27 cellular contexts compared by ENCODE assay signal in the genomic region with DNA sequence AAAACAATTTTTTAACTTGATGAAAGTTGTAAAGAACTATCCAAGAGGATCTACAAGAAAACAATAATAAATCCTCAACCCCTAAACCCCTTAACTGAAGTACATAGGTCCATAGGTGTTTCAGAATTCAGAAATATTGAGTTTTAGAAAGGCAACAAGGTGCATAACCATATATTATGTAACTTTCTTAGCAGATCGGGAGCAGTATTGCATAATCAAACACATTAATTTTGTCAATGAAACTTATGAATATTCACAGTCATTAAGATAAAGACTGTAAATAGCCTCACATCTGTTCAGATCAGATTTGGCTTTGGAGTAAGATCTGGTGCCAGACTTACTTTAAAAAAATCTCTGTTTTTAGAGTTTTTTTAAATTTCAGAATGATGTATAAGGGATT.
"Had no signal": no experiment of that assay in that cellular context is flagged by ENCODE, and none has a peak within 500 bp of the region (broad histone marks: within the 10 kb centered on the region; RNA-seq: fewer than 3 reads in every experiment).

No MANE protein-coding gene starts in this region.

- DNase-seq: activated CD4-positive, alpha-beta memory T cell treated with anti-CD3 and anti-CD28 coated beads for 36 hours; activated CD4-positive, alpha-beta T cell treated with anti-CD3 and anti-CD28 coated beads for 36 hours; activated CD4-positive, alpha-beta T cell treated with anti-CD3 and anti-CD28 coated beads, Interleukin-2, amount 10 ng/mL, durations not matched to agents 24 days and 14 days; activated CD4-positive, CD25-positive, alpha-beta regulatory T cell; activated CD4-positive, CD25-positive, alpha-beta regulatory T cell treated with anti-CD3 and anti-CD28 coated beads, Interleukin-2, amount 50 U/mL, for 72 hours; activated CD8-positive, alpha-beta memory T cell treated with anti-CD3 and anti-CD28 coated beads, Interleukin-2, amount 10 ng/mL, durations not matched to agents 7 days and 5 days; activated CD8-positive, alpha-beta memory T cell treated with anti-CD3 and anti-CD28 coated beads, Interleukin-2, amount 50 U/mL, for 4 hours; activated CD8-positive, alpha-beta T cell treated with anti-CD3 and anti-CD28 coated beads, Interleukin-2, amount 10 ng/mL, durations not matched to agents 7 days and 5 days; activated effector memory CD4-positive, alpha-beta T cell treated with anti-CD3 and anti-CD28 coated beads, Interleukin-2, amount 50 U/mL, for 16 hours; activated naive CD4-positive, alpha-beta T cell treated with anti-CD3 and anti-CD28 coated beads for 36 hours; activated naive CD8-positive, alpha-beta T cell treated with anti-CD3 and anti-CD28 coated beads for 36 hours; activated naive CD8-positive, alpha-beta T cell treated with anti-CD3 and anti-CD28 coated beads, Interleukin-2, amount 50 U/mL, for 24 hours; activated T-cell treated with anti-CD3 and anti-CD28 coated beads, Interleukin-2, amount 50 U/mL, for 1 hour; activated T-cell treated with anti-CD3 and anti-CD28 coated beads, Interleukin-2, amount 50 U/mL, for 48 hours; adrenal gland; central memory CD4-positive, alpha-beta T cell; cerebellar nuclear complex; colonic mucosa; effector CD8-positive, alpha-beta T cell; esophagus squamous epithelium; head of caudate nucleus; T-helper 2 cell had no signal

- FAIRE-seq: endothelial cell of umbilical vein had no signal

- ATAC-seq: activated CD4-positive, alpha-beta T cell treated with anti-CD3 and anti-CD28 coated beads for 36 hours; activated CD8-positive, alpha-beta memory T cell treated with anti-CD3 and anti-CD28 coated beads, Interleukin-2, amount 10 ng/mL, durations not matched to agents 7 days and 5 days; activated CD8-positive, alpha-beta T cell treated with anti-CD3 and anti-CD28 coated beads, Interleukin-2, amount 10 ng/mL, durations not matched to agents 7 days and 5 days; activated naive CD8-positive, alpha-beta T cell treated with anti-CD3 and anti-CD28 coated beads, Interleukin-2, amount 50 U/mL, for 24 hours had no signal

- H3K9me3 ChIP-seq: adrenal gland, ascending aorta, colonic mucosa had no signal

- H3K4me3 ChIP-seq: adrenal gland, ascending aorta, breast epithelium, cardiac muscle cell, colonic mucosa, esophagus squamous epithelium had no signal

- H3K27me3 ChIP-seq: adrenal gland, ascending aorta, breast epithelium, cardiac muscle cell, colonic mucosa, esophagus squamous epithelium had no signal

- H3K36me3 ChIP-seq: adrenal gland, ascending aorta, breast epithelium, cardiac muscle cell, colonic mucosa, esophagus squamous epithelium had no signal

- H3K4me1 ChIP-seq: adrenal gland, ascending aorta, breast epithelium, colonic mucosa, esophagus squamous epithelium had no signal

- H3K27ac ChIP-seq: adrenal gland, ascending aorta, breast epithelium, cardiac muscle cell, colonic mucosa, epithelial cell of prostate, esophagus squamous epithelium had no signal
